ENCODE assay signal across 1 cellular context in the genomic region with DNA sequence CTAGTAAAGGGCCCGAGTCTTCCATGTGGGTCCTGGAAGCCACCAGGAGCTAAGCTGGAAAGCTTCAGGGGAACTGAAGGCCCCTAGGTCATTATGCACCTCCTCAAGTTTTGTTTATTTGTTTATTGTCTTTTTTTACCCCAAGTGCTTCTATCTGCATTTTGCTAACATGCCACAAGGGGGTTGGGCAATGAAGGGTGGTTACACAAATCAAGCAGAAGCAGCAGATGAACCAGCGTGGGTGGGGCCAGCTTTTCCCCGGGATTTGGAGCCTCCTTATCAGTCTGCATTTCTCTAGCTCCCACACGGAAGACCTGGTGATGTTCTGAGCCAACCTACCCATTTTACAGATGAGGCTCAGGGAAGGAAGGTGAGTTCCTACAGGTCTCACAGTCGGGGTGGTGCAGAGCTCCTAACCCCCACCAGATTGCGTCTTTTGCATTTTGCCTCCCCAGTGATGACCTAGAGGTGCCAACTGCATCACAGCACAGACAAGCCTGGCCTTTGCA.
A peak's percentile ranks its signal among the peaks of the same experiment; 100 is the strongest.
TF ChIP-seq lines count a peak whose summit lies in the region.

No MANE protein-coding gene starts in this region.

TF ChIP-seq in K562, 482 proteins besides CTCF, POLR2A, EP300 and RAD21:
- no peak for TF ChIP-seq PHF20 (IDR thresholded peaks at IDR 0.05; ENCODE audit: partially characterized antibody)
- no peak for TF ChIP-seq SMAD4 (CRISPR knock-in tag; conservative IDR thresholded peaks at IDR 0.05)
- TF ChIP-seq HNRNPL (IDR thresholded peaks at IDR 0.05; ENCODE audit: low read depth, low read length), result no peak
- TF ChIP-seq MCM3 (IDR thresholded peaks at IDR 0.05), result no peak
- no peak for TF ChIP-seq SNRNP70 (optimal IDR thresholded peaks at IDR 0.05; ENCODE audit: low read depth, low read length)
- TF ChIP-seq EGR1 (conservative IDR thresholded peaks at IDR 0.05), result peak; percentile 48
- no peak for TF ChIP-seq ZNF143 (CRISPR knock-in tag; IDR thresholded peaks at IDR 0.05)
- TF ChIP-seq POLR2G (IDR thresholded peaks at IDR 0.05; ENCODE audit: low read depth, low read length), result no peak
